In the genomic region with DNA sequence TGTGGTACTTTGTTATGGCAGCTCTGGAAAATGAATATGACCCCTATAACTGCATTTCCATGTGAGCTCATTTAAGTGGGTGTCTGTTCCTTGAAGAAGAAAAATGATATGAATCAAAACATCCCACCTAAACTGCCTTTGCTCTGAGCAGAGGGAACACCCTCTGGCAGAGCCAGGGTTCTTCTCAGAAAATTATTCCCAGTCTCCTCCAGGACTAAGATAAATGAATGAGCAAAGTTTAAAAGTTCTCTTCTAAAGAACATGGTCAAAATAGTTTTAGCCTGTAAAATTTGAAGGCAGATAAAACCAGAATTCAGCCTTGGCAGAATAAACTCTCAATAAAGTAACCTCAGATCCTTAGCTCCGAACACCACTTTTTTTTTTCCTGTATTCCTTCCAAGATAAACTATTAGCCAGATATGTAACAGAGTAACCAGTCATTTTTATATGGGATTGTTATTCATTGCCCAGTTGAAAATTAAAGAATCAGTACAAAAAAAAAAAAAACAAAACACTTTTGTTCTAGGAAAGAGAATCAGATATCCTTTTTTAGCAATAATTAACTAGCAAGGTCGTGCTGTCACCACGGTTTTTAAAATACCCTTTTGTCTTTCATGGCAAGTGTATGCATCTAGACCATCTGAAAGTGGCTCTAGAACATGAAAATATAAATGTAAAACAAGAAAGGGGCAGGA, we compare ENCODE assay signal across 14 cellular contexts.
A peak's percentile ranks its signal among the peaks of the same experiment; 100 is the strongest.
DNase-seq lines count a peak whose midpoint lies in the region; ATAC-seq and TF ChIP-seq lines count a peak whose summit lies in the region.
"Had no signal": no experiment of that assay in that cellular context is flagged by ENCODE, and none has a peak within 500 bp of the region (broad histone marks: within the 10 kb centered on the region; RNA-seq: fewer than 3 reads in every experiment).

No MANE protein-coding gene starts in this region.

- no peak for TF ChIP-seq POLR2A in suprapubic skin (IDR thresholded peaks at IDR 0.05)

- intact Hi-C loops in Right ventricle myocardium inferior (cut with DNase I), result no loop called here
- intact Hi-C loops in cardiac septum (cut with DNase I), result no loop called here

- no peak overlapping the region for H3K4me3 ChIP-seq in suprapubic skin
- H3K4me3 ChIP-seq: psoas muscle, thoracic aorta had no signal

- no peak overlapping the region for H3K27ac ChIP-seq in suprapubic skin
- H3K27ac ChIP-seq: psoas muscle had no signal

- H3K4me1 ChIP-seq in suprapubic skin, result no peaks in the 10 kb centered on the region
- H3K4me1 ChIP-seq: psoas muscle had no signal

- no peaks in the 10 kb centered on the region for H3K27me3 ChIP-seq in suprapubic skin

- H3K9me3 ChIP-seq in suprapubic skin, result no peaks in the 10 kb centered on the region
- H3K9me3 ChIP-seq: psoas muscle, thoracic aorta had no signal

- 28% methylated on average over 3 of the region's 3 CpGs for WGBS in suprapubic skin

- TF ChIP-seq EP300 in suprapubic skin (IDR thresholded peaks at IDR 0.05), result no peak

- DNase-seq in Right ventricle myocardium inferior (ENCODE audit: missing footprints), result no peak
- DNase-seq in cardiac septum (ENCODE audit: low spot score), result no peak
- DNase-seq in glomerular visceral epithelial cell (ENCODE audit: extremely low spot score), result peak; percentile 11
- DNase-seq in omental fat pad (ENCODE audit: low spot score), result no peak
- no peak for DNase-seq in activated CD4-positive, CD25-positive, alpha-beta regulatory T cell (lab: John Stamatoyannopoulos, UW)
- DNase-seq in RPMI8226, result no peak
- no peak for DNase-seq in suprapubic skin (ENCODE audit: low spot score in 2 of 2)
- DNase-seq: activated CD4-positive, alpha-beta T cell treated with anti-CD3 and anti-CD28 coated beads, Interleukin-2, amount 50 U/mL, for 48 hours; activated T-cell treated with anti-CD3 and anti-CD28 coated beads, Interleukin-2, amount 50 U/mL, for 4 hours; H7; NCI-H446 treated with DMSO at 0.1 percent for 48 hours; psoas muscle had no signal

- peak; percentile 88 for ATAC-seq in Right ventricle myocardium inferior
- peak; percentile 19 for ATAC-seq in omental fat pad (ENCODE audit: low FRiP score)
- ATAC-seq in HG03342 (IDR thresholded peaks at IDR 0.05; ENCODE audit: unreplicated experiment), result no peak
- ATAC-seq: activated T-cell treated with anti-CD3 and anti-CD28 coated beads, Interleukin-2, amount 50 U/mL, for 4 hours; psoas muscle had no signal

- TF ChIP-seq CTCF in omental fat pad (IDR thresholded peaks at IDR 0.05) (no peak), suprapubic skin (IDR thresholded peaks at IDR 0.05) (no peak)

- no peaks in the 10 kb centered on the region for H3K36me3 ChIP-seq in suprapubic skin
- H3K36me3 ChIP-seq: thoracic aorta had no signal
